In genomic region chr13:26679411-26679810, GRCh38 we compare ENCODE assay signal across 16 cellular contexts.
A peak's percentile ranks its signal among the peaks of the same experiment; 100 is the strongest.
DNase-seq lines count a peak whose midpoint lies in the region; ATAC-seq and TF ChIP-seq lines count a peak whose summit lies in the region.
"Had no signal": no experiment of that assay in that cellular context is flagged by ENCODE, and none has a peak within 500 bp of the region (broad histone marks: within the 10 kb centered on the region; RNA-seq: fewer than 3 reads in every experiment).

No MANE protein-coding gene starts in this region.

- peak overlapping the region; percentile 55; the same call in 1 of the 3 replicates for H2BK15ac ChIP-seq in IMR-90 (ENCODE audit: low read depth, low read length)

- peak overlapping the region; percentile 86; the same call in 1 of the 2 replicates for H3K4ac ChIP-seq in IMR-90 (ENCODE audit: low read depth, low read length)

- peaks cover 10% of the 10 kb centered on the region; the same call in 1 of the 2 replicates for H3K9me1 ChIP-seq in IMR-90 (ENCODE audit: insufficient read depth, low read length)

- H3K4me1 ChIP-seq in ACC112 (ENCODE audit: control insufficient read depth, insufficient read depth, low read length, unreplicated experiment) (peaks cover 12% of the 10 kb centered on the region), IMR-90 (ENCODE audit: control insufficient read depth, insufficient read depth, low read length) (peaks cover 13% of the 10 kb centered on the region)
- H3K4me1 ChIP-seq: A549, HAP-1, upper lobe of left lung had no signal

- H3K4me3 ChIP-seq in ACC112 (ENCODE audit: low read depth, low read length) = no peak overlapping the region
- H3K4me3 ChIP-seq in IMR-90 (ENCODE audit: insufficient read depth, low read depth, low read length) = no peak overlapping the region
- H3K4me3 ChIP-seq: A549, HAP-1, spleen, upper lobe of left lung had no signal

- peak overlapping the region; percentile 58 for H3K14ac ChIP-seq in IMR-90 (replicated peaks; ENCODE audit: low read depth, low read length)

- H3K9me3 ChIP-seq in IMR-90 (ENCODE audit: control insufficient read depth, insufficient read depth, low read length) = no peaks in the 10 kb centered on the region
- H3K9me3 ChIP-seq: A549, HAP-1, spleen, upper lobe of left lung had no signal

- H3K4me2 ChIP-seq in IMR-90 (ENCODE audit: low read depth, low read length) = peak overlapping the region; percentile 11
- H3K4me2 ChIP-seq: A549 had no signal

- 0 out of 2 replicates have a peak overlapping the region, but pooled peaks have one; percentile 16 for H3K56ac ChIP-seq in IMR-90 (ENCODE audit: extremely low read depth, insufficient read depth, low read length)

- intact Hi-C loops in IMR-90 (cut with micrococcal nuclease) = loop anchor here (5.0 kb wide), 1 partner anchor 122 kb away; the partner anchor contains the start of gene WASF3

- no peak overlapping the region for H2AK9ac ChIP-seq in IMR-90 (replicated peaks; ENCODE audit: low read depth, low read length, poor library complexity)

- no peaks in the 10 kb centered on the region for H4K20me1 ChIP-seq in IMR-90 (ENCODE audit: insufficient read depth, low read length)

- H3K36me3 ChIP-seq in ACC112 (ENCODE audit: insufficient read depth, low read length) (no peaks in the 10 kb centered on the region), IMR-90 (ENCODE audit: control insufficient read depth, insufficient read depth, low read length) (peaks cover 31% of the 10 kb centered on the region)
- H3K36me3 ChIP-seq: HAP-1 had no signal

- H3K27ac Mint-ChIP-seq in chondrocyte (ENCODE audit: unreplicated experiment) = peak overlapping the region; percentile 96
- H3K27ac Mint-ChIP-seq: activated B cell treated with CpG ODN at 0.5 μM for 24 hours, natural killer cell had no signal

- H3K79me1 ChIP-seq in IMR-90 (ENCODE audit: low read depth in 1 of 2, low read length in 2 of 2) = peaks cover 3 to 8% of the 10 kb centered on the region in 2 experiments; a peak in 3 of 4 replicates

- dilution Hi-C loops in IMR-90 (cut with HindIII; ENCODE audit: low sequenced_read_pairs, unreplicated experiment) = no loop called here

- WGBS in IMR-90 (ENCODE audit: extremely low coverage in 2 of 2, insufficient read length in 1 of 2), 2 experiments = 60% methylated on average over 1 of the region's 4 CpGs; no CpG with 5 or more reads in 1 of the 2 experiments

- no peaks in the 10 kb centered on the region for H3K9me3 Mint-ChIP-seq in chondrocyte (ENCODE audit: low read depth)
- H3K9me3 Mint-ChIP-seq: activated B cell treated with CpG ODN at 0.5 μM for 24 hours, natural killer cell had no signal

- peak overlapping the region; percentile 64 for H3K4me3 Mint-ChIP-seq in chondrocyte (ENCODE audit: unreplicated experiment)
- H3K4me3 Mint-ChIP-seq: activated B cell treated with CpG ODN at 0.5 μM for 24 hours, natural killer cell had no signal

- DNase-seq in IMR-90 (peak; percentile 81), chondrocyte (ENCODE audit: low spot score) (no peak), iris pigment epithelial cell (ENCODE audit: low read depth) (peak; percentile 57), KBM-7 (no peak)
- DNase-seq: activated B cell treated with CpG ODN at 0.5 μM for 24 hours, natural killer cell, NCI-H187, spleen had no signal

- H2AFZ ChIP-seq in ACC112 (ENCODE audit: low read length, unreplicated experiment) (no peak overlapping the region), IMR-90 (replicated peaks; ENCODE audit: low read length, poor library complexity) (peak overlapping the region; percentile 60)

- H3K27me3 Mint-ChIP-seq in chondrocyte (ENCODE audit: low read depth) = no peaks in the 10 kb centered on the region

- no peaks in the 10 kb centered on the region for H3K79me2 ChIP-seq in ACC112 (ENCODE audit: control insufficient read depth, insufficient read depth, low read length, unreplicated experiment)

- H3K27me3 ChIP-seq in ACC112 (ENCODE audit: insufficient read depth, low read length) (no peaks in the 10 kb centered on the region), IMR-90 (ENCODE audit: control insufficient read depth, insufficient read depth, low read length) (no peaks in the 10 kb centered on the region)
- H3K27me3 ChIP-seq: spleen, upper lobe of left lung had no signal

- H2BK120ac ChIP-seq in IMR-90 (ENCODE audit: low read depth, low read length) = peak overlapping the region; percentile 65; the same call in 1 of the 2 replicates

- peaks cover 36% of the 10 kb centered on the region for H3K4me1 Mint-ChIP-seq in chondrocyte (ENCODE audit: low read depth)
- H3K4me1 Mint-ChIP-seq: activated B cell treated with CpG ODN at 0.5 μM for 24 hours, natural killer cell had no signal

- CTCF ChIA-PET in IMR-90 (lab: Yijun Ruan, JAX) = interaction anchor here (1.3 kb wide), 1 partner anchor 16 kb away, joined by 4 read pairs; no protein-coding TSS in a partner anchor

- TF ChIP-seq RAD21 in IMR-90 (IDR thresholded peaks at IDR 0.05; ENCODE audit: low read length) = no peak

- H3K18ac ChIP-seq in IMR-90 (ENCODE audit: low read depth, low read length) = peak overlapping the region; percentile 72

- no TSS peak for BruUV-seq in IMR-90 (replicated peaks; lab: Mats Ljungman, UMichigan)

- peak overlapping the region; percentile 71 to 80 for H4K8ac ChIP-seq in IMR-90 (ENCODE audit: low read depth in 2 of 2, low read length in 2 of 2)

- peak overlapping the region; percentile 57; the same call in 1 of the 2 replicates for H2BK20ac ChIP-seq in IMR-90 (ENCODE audit: low read depth, low read length)

- H3K36me3 Mint-ChIP-seq in chondrocyte (ENCODE audit: low read depth) = peaks cover 15% of the 10 kb centered on the region
- H3K36me3 Mint-ChIP-seq: natural killer cell had no signal

- TF ChIP-seq POLR2A in IMR-90 (IDR thresholded peaks at IDR 0.05; ENCODE audit: low read depth, low read length) = no peak

- H3K27ac ChIP-seq in ACC112 (ENCODE audit: low read depth, low read length) = peak overlapping the region; percentile 60
- peak overlapping the region; percentile 97 for H3K27ac ChIP-seq in IMR-90 (ENCODE audit: insufficient read depth, low read length)
- H3K27ac ChIP-seq: A549, spleen, upper lobe of left lung had no signal

- POLR2A ChIA-PET in IMR-90 (lab: Charles Lee; ENCODE audit: unreplicated experiment) = no interaction called here

- peak overlapping the region; percentile 78; the same call in 1 of the 2 replicates for H4K5ac ChIP-seq in IMR-90 (ENCODE audit: low read depth, low read length)

- H4K91ac ChIP-seq in IMR-90 (ENCODE audit: insufficient read depth, low read depth, low read length) = peak overlapping the region; percentile 60; the same call in 1 of the 2 replicates

- peak overlapping the region; percentile 90 for H2BK5ac ChIP-seq in IMR-90 (ENCODE audit: low read depth, low read length, poor library complexity, severe bottlenecking)

- H3K23ac ChIP-seq in IMR-90 (ENCODE audit: low read depth, low read length) = peak overlapping the region; percentile 36; the same call in 1 of the 2 replicates

- TF ChIP-seq CTCF in IMR-90 (conservative IDR thresholded peaks at IDR 0.05; ENCODE audit: low read depth, low read length) (no peak), chondrocyte (IDR thresholded peaks at IDR 0.05) (no peak)

- in situ Hi-C loops in IMR-90 (cut with MboI; ENCODE audit: low sequenced_read_pairs) (no loop called here), KBM-7 (cut with MboI; ENCODE audit: low pct_unique_long_range_greater_than_20kb, low sequenced_read_pairs) (loop anchor here (25.0 kb wide), 2 partner anchors 192 to 492 kb away; no protein-coding TSS in a partner anchor)

- peak overlapping the region; percentile 62 for H3K9ac ChIP-seq in IMR-90 (ENCODE audit: low read depth, low read length)

- H2AK5ac ChIP-seq in IMR-90 (ENCODE audit: low read depth, low read length) = no peak overlapping the region

- ATAC-seq in IMR-90 (ENCODE audit: low read depth) (peak; percentile 91), GM18858 (IDR thresholded peaks at IDR 0.05; ENCODE audit: unreplicated experiment) (no peak), GM19328 (IDR thresholded peaks at IDR 0.05; ENCODE audit: unreplicated experiment) (no peak), HG02870 (IDR thresholded peaks at IDR 0.05; ENCODE audit: unreplicated experiment) (no peak)
- ATAC-seq: esophagus mucosa, natural killer cell had no signal

TF ChIP-seq in IMR-90, 13 proteins besides CTCF, POLR2A, EP300 and RAD21:
- TF ChIP-seq BHLHE40 (IDR thresholded peaks at IDR 0.05; ENCODE audit: low read depth, low read length) (no peak), MAZ (IDR thresholded peaks at IDR 0.05; ENCODE audit: borderline replicate concordance, low read depth, low read length) (no peak), RFX5 (IDR thresholded peaks at IDR 0.05; ENCODE audit: low read depth, low read length) (no peak), MAFK (IDR thresholded peaks at IDR 0.05; ENCODE audit: low read depth, low read length) (no peak), CEBPB (IDR thresholded peaks at IDR 0.05; ENCODE audit: low read depth, low read length) (no peak), NFE2L2 (IDR thresholded peaks at IDR 0.05; ENCODE audit: low read depth, low read length) (no peak), FOS (IDR thresholded peaks at IDR 0.05; ENCODE audit: low read depth, low read length) (no peak), SMC3 (IDR thresholded peaks at IDR 0.05; ENCODE audit: low read depth, low read length) (no peak), RCOR1 (IDR thresholded peaks at IDR 0.05; ENCODE audit: insufficient replicate concordance, low read length) (no peak), CHD1 (IDR thresholded peaks at IDR 0.05; ENCODE audit: low read depth, low read length) (no peak), MXI1 (IDR thresholded peaks at IDR 0.05; ENCODE audit: borderline replicate concordance, low read depth, low read length) (no peak)
- TF ChIP-seq, protein P1, sequence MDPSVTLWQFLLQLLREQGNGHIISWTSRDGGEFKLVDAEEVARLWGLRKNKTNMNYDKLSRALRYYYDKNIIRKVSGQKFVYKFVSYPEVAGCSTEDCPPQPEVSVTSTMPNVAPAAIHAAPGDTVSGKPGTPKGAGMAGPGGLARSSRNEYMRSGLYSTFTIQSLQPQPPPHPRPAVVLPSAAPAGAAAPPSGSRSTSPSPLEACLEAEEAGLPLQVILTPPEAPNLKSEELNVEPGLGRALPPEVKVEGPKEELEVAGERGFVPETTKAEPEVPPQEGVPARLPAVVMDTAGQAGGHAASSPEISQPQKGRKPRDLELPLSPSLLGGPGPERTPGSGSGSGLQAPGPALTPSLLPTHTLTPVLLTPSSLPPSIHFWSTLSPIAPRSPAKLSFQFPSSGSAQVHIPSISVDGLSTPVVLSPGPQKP (IDR thresholded peaks at IDR 0.05; ENCODE audit: borderline replicate concordance, low read depth, low read length) = no peak
- TF ChIP-seq, protein P2, sequence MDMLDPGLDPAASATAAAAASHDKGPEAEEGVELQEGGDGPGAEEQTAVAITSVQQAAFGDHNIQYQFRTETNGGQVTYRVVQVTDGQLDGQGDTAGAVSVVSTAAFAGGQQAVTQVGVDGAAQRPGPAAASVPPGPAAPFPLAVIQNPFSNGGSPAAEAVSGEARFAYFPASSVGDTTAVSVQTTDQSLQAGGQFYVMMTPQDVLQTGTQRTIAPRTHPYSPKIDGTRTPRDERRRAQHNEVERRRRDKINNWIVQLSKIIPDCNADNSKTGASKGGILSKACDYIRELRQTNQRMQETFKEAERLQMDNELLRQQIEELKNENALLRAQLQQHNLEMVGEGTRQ (IDR thresholded peaks at IDR 0.05; ENCODE audit: low read depth, low read length) = no peak
TF ChIP-seq in IMR-90: peak in this region for 0.

Comparison
In these comparisons a context has a peak if more than half of its experiments do, and no peak if none do; other contexts are left out.
1. DNase-seq: peak in IMR-90 (single experiment) and iris pigment epithelial cell (single experiment); none in chondrocyte (single experiment) and KBM-7 (single experiment).